7 cellular contexts compared by ENCODE assay signal in genomic region chr20:34365765-34366213, GRCh38. TPM values are rescaled to one million over a fixed set of nuclear protein-coding genes. Genes with fewer than 3 reads are reported as not detected.
DNase-seq lines count a peak whose midpoint lies in the region; ATAC-seq and TF ChIP-seq lines count a peak whose summit lies in the region.

No MANE protein-coding gene starts in this region.

- H3K36me3 Mint-ChIP-seq in WTC11 (peaks cover 28% of the 10 kb centered on the region), osteocyte (ENCODE audit: unreplicated experiment) (peaks cover 24% of the 10 kb centered on the region)

- H3K27me3 Mint-ChIP-seq in WTC11 (ENCODE audit: low read depth) (no peaks in the 10 kb centered on the region; the same call in 1 of the 2 replicates), osteocyte (ENCODE audit: unreplicated experiment) (no peaks in the 10 kb centered on the region)

- CTCF ChIA-PET in WTC11 (lab: Charles Lee): interaction anchor here (1.4 to 5.8 kb wide), 2 partner anchors 54 to 157 kb away, joined by 5 to 31 read pairs; no protein-coding TSS in a partner anchor

- H3K4me1 Mint-ChIP-seq in WTC11: peaks cover 26% of the 10 kb centered on the region
- H3K4me1 Mint-ChIP-seq in osteocyte (ENCODE audit: unreplicated experiment): peaks cover 31% of the 10 kb centered on the region

- H3K4me3 Mint-ChIP-seq in WTC11 (peak overlapping the region; percentile 11), osteocyte (ENCODE audit: unreplicated experiment) (no peak overlapping the region)

- DNase-seq in WTC11 (ENCODE audit: low spot score) (no peak), osteocyte (ENCODE audit: extremely low spot score, unreplicated experiment) (no peak), NCI-H187 (lab: John Stamatoyannopoulos, UW) (no peak)
- DNase-seq in stimulated activated CD4-positive, alpha-beta T cell treated with anti-CD3 and anti-CD28 coated beads, Interleukin-4, amount 100 ng/mL, for 1 hour: no peak

- H3K9me3 Mint-ChIP-seq in WTC11: peaks cover 4% of the 10 kb centered on the region; the same call in 1 of the 2 replicates
- H3K9me3 Mint-ChIP-seq in osteocyte (ENCODE audit: unreplicated experiment): no peaks in the 10 kb centered on the region

- H3K27ac Mint-ChIP-seq in WTC11: peak overlapping the region; percentile 82
- H3K27ac Mint-ChIP-seq in osteocyte (ENCODE audit: unreplicated experiment): peak overlapping the region; percentile 51

- no peak for TF ChIP-seq CTCF in WTC11 (IDR thresholded peaks at IDR 0.05)
- no peak for TF ChIP-seq CTCF in osteocyte (IDR thresholded peaks at IDR 0.05)

- POLR2A ChIA-PET in WTC11 (lab: Charles Lee): no interaction called here

- ATAC-seq in GM18868 (IDR thresholded peaks at IDR 0.05; ENCODE audit: unreplicated experiment): peak; percentile 54
- peak; percentile 37 for ATAC-seq in HG03108 (IDR thresholded peaks at IDR 0.05; ENCODE audit: unreplicated experiment)
- no peak for ATAC-seq in WTC11
- no peak for ATAC-seq in HG02981 (IDR thresholded peaks at IDR 0.05; ENCODE audit: unreplicated experiment)

TF ChIP-seq in WTC11, 78 proteins besides CTCF, POLR2A, EP300 and RAD21:
- TF ChIP-seq OVOL2 (CRISPR knock-in tag; IDR thresholded peaks at IDR 0.05; ENCODE audit: borderline replicate concordance) (no peak), RORB (CRISPR knock-in tag; IDR thresholded peaks at IDR 0.05) (no peak), EMX1 (CRISPR knock-in tag; IDR thresholded peaks at IDR 0.05) (no peak), NR3C1 (CRISPR knock-in tag; conservative IDR thresholded peaks at IDR 0.05; ENCODE audit: low read depth) (no peak), NR1H2 (CRISPR knock-in tag; IDR thresholded peaks at IDR 0.05) (no peak), ZNF512 (CRISPR knock-in tag; IDR thresholded peaks at IDR 0.05; ENCODE audit: borderline replicate concordance) (no peak), MLX (CRISPR knock-in tag; IDR thresholded peaks at IDR 0.05) (no peak), ZNF219 (CRISPR knock-in tag; IDR thresholded peaks at IDR 0.05; ENCODE audit: borderline replicate concordance) (no peak), CREB1 (CRISPR knock-in tag; IDR thresholded peaks at IDR 0.05) (no peak), CBFB (CRISPR knock-in tag; IDR thresholded peaks at IDR 0.05; ENCODE audit: low read depth) (no peak), E2F5 (CRISPR knock-in tag; IDR thresholded peaks at IDR 0.05) (no peak), E2F1 (CRISPR knock-in tag; IDR thresholded peaks at IDR 0.05) (no peak), HMGXB4 (CRISPR knock-in tag; IDR thresholded peaks at IDR 0.05) (no peak), ZNF317 (CRISPR knock-in tag; IDR thresholded peaks at IDR 0.05; ENCODE audit: borderline replicate concordance, low read depth) (no peak)

RNA-seq across cellular contexts. Expression of gene ITCH, which starts 2.7 kb away (rescaled TPM):
- total RNA-seq in WTC11 (2021): 35.8 to 43.4 TPM (median 36.4 TPM) in 3 replicates
- total RNA-seq in osteocyte: 55.4 and 55.5 TPM in 2 replicates

Comparison
In these comparisons a context has a peak if more than half of its experiments do, and no peak if none do; other contexts are left out.
1. ATAC-seq: peak in GM18868 (single experiment) and HG03108 (single experiment); none in WTC11 (single experiment) and HG02981 (single experiment).